ENCODE assay signal across 1 cellular context in the genomic region with DNA sequence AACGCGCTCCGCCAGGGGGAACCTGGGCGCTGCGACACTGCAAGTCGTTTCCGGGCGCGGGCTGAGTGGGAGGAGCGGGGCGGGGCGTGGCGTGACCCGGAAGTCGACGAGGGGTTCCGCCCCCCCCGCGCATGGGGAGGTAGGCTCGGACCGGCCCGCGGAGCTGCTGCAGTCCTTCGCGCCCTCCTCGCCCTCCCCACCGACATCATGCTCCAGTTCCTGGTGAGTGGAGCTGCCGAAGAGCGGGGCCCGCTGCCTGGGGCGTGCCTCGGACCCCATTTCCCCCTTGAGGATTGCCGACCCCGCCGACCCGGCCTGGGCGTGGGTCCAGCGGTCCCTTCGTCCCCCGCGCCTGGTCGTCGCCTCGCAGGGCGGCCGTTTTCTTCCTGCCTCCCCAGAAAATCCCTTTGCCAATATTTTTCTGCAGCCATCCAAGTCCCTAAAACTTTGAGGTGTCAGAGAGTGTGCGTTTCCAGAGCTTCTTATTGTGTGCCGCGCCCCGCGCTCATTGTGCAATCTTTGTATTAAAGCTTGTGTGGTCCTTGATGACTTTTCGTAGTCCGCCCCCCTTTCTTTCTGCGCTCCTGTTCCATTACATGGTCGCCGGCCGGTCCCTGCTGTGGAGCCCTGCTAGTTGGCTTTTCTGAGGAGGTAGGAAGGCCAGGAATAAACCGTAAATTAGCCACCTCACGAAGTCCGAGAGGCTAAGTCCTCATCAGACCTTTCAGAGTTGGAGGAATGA.
A peak's percentile ranks its signal among the peaks of the same experiment; 100 is the strongest.
TF ChIP-seq lines count a peak whose summit lies in the region.

A gene (plus strand): TSS at position 142 of the 742 bp plus-strand sequence.

TF ChIP-seq in GM12878, 131 proteins besides CTCF, POLR2A, EP300 and RAD21 (continued from another document):
- TF ChIP-seq, protein P1, sequence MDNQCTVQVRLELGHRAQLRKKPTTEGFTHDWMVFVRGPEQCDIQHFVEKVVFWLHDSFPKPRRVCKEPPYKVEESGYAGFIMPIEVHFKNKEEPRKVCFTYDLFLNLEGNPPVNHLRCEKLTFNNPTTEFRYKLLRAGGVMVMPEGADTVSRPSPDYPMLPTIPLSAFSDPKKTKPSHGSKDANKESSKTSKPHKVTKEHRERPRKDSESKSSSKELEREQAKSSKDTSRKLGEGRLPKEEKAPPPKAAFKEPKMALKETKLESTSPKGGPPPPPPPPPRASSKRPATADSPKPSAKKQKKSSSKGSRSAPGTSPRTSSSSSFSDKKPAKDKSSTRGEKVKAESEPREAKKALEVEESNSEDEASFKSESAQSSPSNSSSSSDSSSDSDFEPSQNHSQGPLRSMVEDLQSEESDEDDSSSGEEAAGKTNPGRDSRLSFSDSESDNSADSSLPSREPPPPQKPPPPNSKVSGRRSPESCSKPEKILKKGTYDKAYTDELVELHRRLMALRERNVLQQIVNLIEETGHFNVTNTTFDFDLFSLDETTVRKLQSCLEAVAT (IDR thresholded peaks at IDR 0.05): no peak
- peak; percentile 69; the same call in 1 of the 2 replicates for TF ChIP-seq DPF2 (IDR thresholded peaks at IDR 0.05)
- TF ChIP-seq EGR1 (IDR thresholded peaks at IDR 0.05; ENCODE audit: borderline replicate concordance in 1 of 2, low read depth in 2 of 2, low read length in 2 of 2): peak in 1 of 2 experiments; percentile 69; a peak in 2 of 3 replicates
- TF ChIP-seq RAD51 (IDR thresholded peaks at IDR 0.05): no peak
- TF ChIP-seq, protein P2, sequence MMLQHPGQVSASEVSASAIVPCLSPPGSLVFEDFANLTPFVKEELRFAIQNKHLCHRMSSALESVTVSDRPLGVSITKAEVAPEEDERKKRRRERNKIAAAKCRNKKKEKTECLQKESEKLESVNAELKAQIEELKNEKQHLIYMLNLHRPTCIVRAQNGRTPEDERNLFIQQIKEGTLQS (IDR thresholded peaks at IDR 0.05; ENCODE audit: borderline replicate concordance, extremely low read depth, low read depth, low read length): no peak
- TF ChIP-seq NR2F1 (conservative IDR thresholded peaks at IDR 0.05): peak; percentile 94
- TF ChIP-seq TAF1 (IDR thresholded peaks at IDR 0.05; ENCODE audit: borderline replicate concordance, low read depth, low read length): peak; percentile 84; the same call in 1 of the 2 replicates
- 0 out of 2 replicates have a peak, but pooled peaks have one; percentile 19 for TF ChIP-seq MEF2A (IDR thresholded peaks at IDR 0.05; ENCODE audit: insufficient read depth, low read depth, low read length)
- TF ChIP-seq, protein P3, sequence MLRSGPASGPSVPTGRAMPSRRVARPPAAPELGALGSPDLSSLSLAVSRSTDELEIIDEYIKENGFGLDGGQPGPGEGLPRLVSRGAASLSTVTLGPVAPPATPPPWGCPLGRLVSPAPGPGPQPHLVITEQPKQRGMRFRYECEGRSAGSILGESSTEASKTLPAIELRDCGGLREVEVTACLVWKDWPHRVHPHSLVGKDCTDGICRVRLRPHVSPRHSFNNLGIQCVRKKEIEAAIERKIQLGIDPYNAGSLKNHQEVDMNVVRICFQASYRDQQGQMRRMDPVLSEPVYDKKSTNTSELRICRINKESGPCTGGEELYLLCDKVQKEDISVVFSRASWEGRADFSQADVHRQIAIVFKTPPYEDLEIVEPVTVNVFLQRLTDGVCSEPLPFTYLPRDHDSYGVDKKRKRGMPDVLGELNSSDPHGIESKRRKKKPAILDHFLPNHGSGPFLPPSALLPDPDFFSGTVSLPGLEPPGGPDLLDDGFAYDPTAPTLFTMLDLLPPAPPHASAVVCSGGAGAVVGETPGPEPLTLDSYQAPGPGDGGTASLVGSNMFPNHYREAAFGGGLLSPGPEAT (IDR thresholded peaks at IDR 0.05; ENCODE audit: low read depth): peak; percentile 25; the same call in 1 of the 2 replicates
- no peak for TF ChIP-seq ZZZ3 (IDR thresholded peaks at IDR 0.05; ENCODE audit: control insufficient read depth, insufficient read length, low read depth)
- no peak for TF ChIP-seq TCF7 (IDR thresholded peaks at IDR 0.05; ENCODE audit: borderline replicate concordance)
- peak; percentile 18 for TF ChIP-seq RELA (IDR thresholded peaks at IDR 0.05; ENCODE audit: borderline replicate concordance, partially characterized antibody)
- TF ChIP-seq SREBF1 (IDR thresholded peaks at IDR 0.05; ENCODE audit: low read length): no peak
